ENCODE assay signal across 11 cellular contexts in the genomic region with DNA sequence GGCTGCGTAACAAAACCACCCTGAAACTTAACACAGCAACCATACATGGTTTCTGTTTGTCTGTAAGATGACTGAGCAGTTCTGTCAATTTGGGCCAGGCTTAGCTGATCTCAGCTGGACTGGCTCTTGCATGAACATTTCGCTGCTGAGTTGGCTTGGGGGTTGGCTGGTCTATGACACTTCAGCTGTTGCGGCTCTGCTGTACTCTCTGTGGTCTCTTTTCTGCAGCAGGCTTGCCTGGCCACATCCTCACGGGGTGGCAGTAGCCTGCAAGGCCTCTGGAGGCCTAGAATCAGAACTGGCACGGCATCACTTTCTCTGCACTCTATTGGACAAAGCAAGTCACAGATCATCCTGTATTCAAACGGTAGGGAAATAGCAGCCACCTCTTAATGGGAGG.
DNase-seq lines count a peak whose midpoint lies in the region; ATAC-seq and FAIRE-seq lines count a peak whose summit lies in the region.
"Had no signal": no experiment of that assay in that cellular context is flagged by ENCODE, and none has a peak within 500 bp of the region (broad histone marks: within the 10 kb centered on the region; RNA-seq: fewer than 3 reads in every experiment).

No MANE protein-coding gene starts in this region.

- POLR2A ChIA-PET in CD4-positive, alpha-beta memory T cell (lab: Charles Lee; ENCODE audit: partially characterized antibody), result no interaction called here

- peaks cover 0 to 30% (median 20%) of the 10 kb centered on the region in 8 donors for H3K9me3 Mint-ChIP-seq in CD4-positive, alpha-beta memory T cell
- peaks cover 13 to 34% of the 10 kb centered on the region in 2 donors for H3K9me3 Mint-ChIP-seq in activated naive CD4-positive, alpha-beta T cell treated with anti-CD3 and anti-CD28 coated beads, Interleukin-2, amount 50 U/mL, for 72 hours

- H3K9me3 ChIP-seq in CD4-positive, alpha-beta memory T cell (ENCODE audit: control insufficient read depth in 1 of 2, low read length in 2 of 2), result no peaks in the 10 kb centered on the region
- H3K9me3 ChIP-seq in small intestine (ENCODE audit: control insufficient read depth, low read depth), result no peaks in the 10 kb centered on the region

- peaks cover 8 to 14% (median 11%) of the 10 kb centered on the region in 4 donors for H3K4me1 Mint-ChIP-seq in CD4-positive, alpha-beta memory T cell

- no peaks in the 10 kb centered on the region for H3K27me3 Mint-ChIP-seq in CD4-positive, alpha-beta memory T cell

- H3K4me3 ChIP-seq in CD4-positive, alpha-beta memory T cell (ENCODE audit: low read length in 2 of 2), result no peak overlapping the region
- H3K4me3 ChIP-seq in small intestine (ENCODE audit: low read depth in 1 of 2, low read length in 2 of 2), result no peak overlapping the region

- no peak for FAIRE-seq in small intestine (lab: Jason Lieb, UNC)

- H3K27ac Mint-ChIP-seq in CD4-positive, alpha-beta memory T cell, result peak overlapping the region in 6 of 7 donors; percentile 17 to 76 (median 48)
- H3K27ac Mint-ChIP-seq in activated naive CD4-positive, alpha-beta T cell treated with anti-CD3 and anti-CD28 coated beads, Interleukin-2, amount 50 U/mL, for 72 hours, result no peak overlapping the region

- peak; percentile 58 to 94 for ATAC-seq in activated naive CD4-positive, alpha-beta T cell treated with anti-CD3 and anti-CD28 coated beads, Interleukin-2, amount 50 U/mL, for 72 hours

- intact Hi-C loops in CD4-positive, alpha-beta memory T cell (cut with micrococcal nuclease), result no loop called here

- H3K36me3 ChIP-seq in CD4-positive, alpha-beta memory T cell (ENCODE audit: insufficient read depth, low read length), result no peaks in the 10 kb centered on the region
- H3K36me3 ChIP-seq in small intestine (ENCODE audit: control insufficient read depth in 2 of 2, insufficient read depth in 2 of 2, low read length in 2 of 2), result no peaks in the 10 kb centered on the region

- DNase-seq in CD4-positive, alpha-beta memory T cell, result peak; percentile 26 to 49 (median 44)
- peak; percentile 43 for DNase-seq in activated CD4-positive, CD25-positive, alpha-beta regulatory T cell treated with anti-CD3 and anti-CD28 coated beads, Interleukin-2, amount 50 U/mL, for 72 hours
- peak in 1 of 2 donors; percentile 61 for DNase-seq in activated naive CD4-positive, alpha-beta T cell treated with anti-CD3 and anti-CD28 coated beads, Interleukin-2, amount 50 U/mL, for 72 hours (ENCODE audit: low spot score in 2 of 2)
- peak; percentile 63 for DNase-seq in small intestine
- no peak for DNase-seq in DMS153 (lab: John Stamatoyannopoulos, UW)
- DNase-seq in substantia nigra (lab: John Stamatoyannopoulos, UW), result no peak
- DNase-seq in kidney tubule cell (ENCODE audit: low spot score), result no peak
- no peak for DNase-seq in inferior parietal cortex (ENCODE audit: extremely low spot score)
- DNase-seq: GOT3, IMR-90, NCI-H2081 treated with DMSO at 0.1 percent for 48 hours had no signal

- peak overlapping the region in 4 of 8 donors; percentile 16 to 29 (median 17) for H3K4me3 Mint-ChIP-seq in CD4-positive, alpha-beta memory T cell

- CTCF ChIA-PET in CD4-positive, alpha-beta memory T cell (lab: Charles Lee; ENCODE audit: partially characterized antibody), result no interaction called here

- peaks cover 7% of the 10 kb centered on the region for H3K4me1 ChIP-seq in CD4-positive, alpha-beta memory T cell (ENCODE audit: insufficient read depth, low read length)
- H3K4me1 ChIP-seq in small intestine (ENCODE audit: control insufficient read depth in 2 of 2, insufficient read depth in 1 of 2, low read depth in 1 of 2, low read length in 1 of 2), result no peaks in the 10 kb centered on the region

- H3K27ac ChIP-seq in CD4-positive, alpha-beta memory T cell (ENCODE audit: low read depth, low read length), result no peak overlapping the region
- H3K27ac ChIP-seq in small intestine (ENCODE audit: low read depth in 1 of 2, low read length in 1 of 2) (no peak overlapping the region), substantia nigra (ENCODE audit: low read depth, low read length, poor library complexity, severe bottlenecking) (no peak overlapping the region)

- 64 to 90% (median 72%) methylated on average over 6 of the region's 6 CpGs for WGBS in small intestine, 3 donors

- no peaks in the 10 kb centered on the region for H3K27me3 ChIP-seq in CD4-positive, alpha-beta memory T cell (ENCODE audit: insufficient read depth, low read length)
- no peaks in the 10 kb centered on the region for H3K27me3 ChIP-seq in small intestine (ENCODE audit: control insufficient read depth in 2 of 2, insufficient read depth in 2 of 2, low read length in 2 of 2)

- peaks cover 3 to 18% of the 10 kb centered on the region in 2 donors for H3K36me3 Mint-ChIP-seq in CD4-positive, alpha-beta memory T cell
- peaks cover 11 to 53% of the 10 kb centered on the region in 2 donors for H3K36me3 Mint-ChIP-seq in activated naive CD4-positive, alpha-beta T cell treated with anti-CD3 and anti-CD28 coated beads, Interleukin-2, amount 50 U/mL, for 72 hours

Comparison
In these comparisons a context has a peak if more than half of its experiments do, and no peak if none do; other contexts are left out.
1. DNase-seq: peak in CD4-positive, alpha-beta memory T cell (5 of 5), activated CD4-positive, CD25-positive, alpha-beta regulatory T cell treated with anti-CD3 and anti-CD28 coated beads, Interleukin-2, amount 50 U/mL, for 72 hours (single experiment) and small intestine (single experiment); none in DMS153 (single experiment), substantia nigra (0 of 49), kidney tubule cell (single experiment) and inferior parietal cortex (single experiment).
2. H3K27ac Mint-ChIP-seq: peak in CD4-positive, alpha-beta memory T cell (6 of 7); none in activated naive CD4-positive, alpha-beta T cell treated with anti-CD3 and anti-CD28 coated beads, Interleukin-2, amount 50 U/mL, for 72 hours (0 of 2).